In genomic region chr17:49997773-49998703, GRCh38 we compare ENCODE assay signal across 7 cellular contexts. TPM values are rescaled to one million over a fixed set of nuclear protein-coding genes. Genes with fewer than 3 reads are reported as not detected.
DNase-seq lines count a peak whose midpoint lies in the region; FAIRE-seq and TF ChIP-seq lines count a peak whose summit lies in the region.

No MANE protein-coding gene starts in this region.

- H3K9me1 ChIP-seq in endothelial cell of umbilical vein (replicated peaks; ENCODE audit: control insufficient read depth, extremely low read depth, insufficient read depth, low read length) = no peaks in the 10 kb centered on the region

- BruUV-seq in endothelial cell of umbilical vein (replicated peaks; lab: Mats Ljungman, UMichigan) = no TSS peak

- no peaks in the 10 kb centered on the region for H3K9me3 ChIP-seq in endothelial cell of umbilical vein (replicated peaks; ENCODE audit: control insufficient read depth, insufficient read depth, low read length)

- H3K4me3 ChIP-seq in endothelial cell of umbilical vein (replicated peaks in 1 of 3; ENCODE audit: insufficient read depth in 1 of 3, low read depth in 1 of 3, low read length in 3 of 3) = no peak overlapping the region

- CTCF ChIA-PET in endothelial cell of umbilical vein (lab: Charles Lee) = interaction anchor here (0.6 to 10.5 kb wide), 56 partner anchors 9 to 441 kb away, joined by 3 to 590 read pairs (median 6); partner anchors contain the start of genes ITGA3 and SLC35B1

- TF ChIP-seq CTCF in endothelial cell of umbilical vein (IDR thresholded peaks at IDR 0.05; ENCODE audit: extremely low read depth in 1 of 2, insufficient read depth in 1 of 2, low read depth in 1 of 2, low read length in 2 of 2) = peak; percentile 83 to 87

- dilution Hi-C loops in endothelial cell of umbilical vein (cut with MboI; ENCODE audit: extremely low pct_ligation_motif_present, low sequenced_read_pairs) = no loop called here

- TF ChIP-seq POLR2A in GM12892 (IDR thresholded peaks at IDR 0.05; ENCODE audit: low read depth, low read length) (no peak), endothelial cell of umbilical vein (IDR thresholded peaks at IDR 0.05; ENCODE audit: low read depth, low read length) (no peak)

- POLR2A ChIA-PET in endothelial cell of umbilical vein (lab: Charles Lee) = no interaction called here

- FAIRE-seq in GM12892 (lab: Jason Lieb, UNC) (peak; percentile 63), endothelial cell of umbilical vein (lab: Jason Lieb, UNC) (peak; percentile 95)

- H3K27me3 ChIP-seq in endothelial cell of umbilical vein (ENCODE audit: control insufficient read depth in 2 of 2, insufficient read depth in 2 of 2, low read length in 2 of 2) = peaks cover 41 to 53% of the 10 kb centered on the region in 2 experiments

- H4K20me1 ChIP-seq in endothelial cell of umbilical vein (replicated peaks; ENCODE audit: control insufficient read depth, extremely low read depth, insufficient read depth, low read length) = no peaks in the 10 kb centered on the region

- DNase-seq in GM12892 (ENCODE audit: insufficient read length) (peak; percentile 76), HuH-7 (ENCODE audit: low spot score) (peak; percentile 93), NOMO-1 treated with DMSO at 0.1 percent for 48 hours (lab: John Stamatoyannopoulos, UW; ENCODE audit: unreplicated experiment) (peak; percentile 88), endothelial cell of umbilical vein (ENCODE audit: low read depth, low spot score) (peak; percentile 74), mucosa of gallbladder (ENCODE audit: low spot score) (peak; percentile 80)
- peak in 2 of 3 experiments; percentile 56 to 91 for DNase-seq in activated CD8-positive, alpha-beta memory T cell treated with anti-CD3 and anti-CD28 coated beads for 48 hours (ENCODE audit: low read depth in 2 of 3, low spot score in 2 of 3)
- peak; percentile 63 to 67 for DNase-seq in stimulated activated CD8-positive, alpha-beta memory T cell treated with anti-CD3 and anti-CD28 coated beads, Interleukin-4, amount 100 ng/mL, for 1 hour (ENCODE audit: low read depth in 2 of 2, low spot score in 1 of 2)

- no peak overlapping the region for H2AFZ ChIP-seq in endothelial cell of umbilical vein (ENCODE audit: low read depth, low read length)

- no peak overlapping the region for H3K27ac ChIP-seq in endothelial cell of umbilical vein (ENCODE audit: insufficient read depth, low read depth, low read length)

- no peak overlapping the region for H3K9ac ChIP-seq in endothelial cell of umbilical vein (replicated peaks; ENCODE audit: extremely low read depth, insufficient read depth, low read length)

- intact Hi-C loops in endothelial cell of umbilical vein (cut with micrococcal nuclease) = loop anchor here (1.0 kb wide), 4 partner anchors 46 to 290 kb away; no protein-coding TSS in a partner anchor

- no peaks in the 10 kb centered on the region for H3K4me1 ChIP-seq in endothelial cell of umbilical vein (ENCODE audit: control insufficient read depth, extremely low read depth, insufficient read depth, low read length)

- no peak overlapping the region for H3K4me2 ChIP-seq in endothelial cell of umbilical vein (ENCODE audit: insufficient read depth, low read length)

- H3K79me2 ChIP-seq in endothelial cell of umbilical vein (ENCODE audit: control insufficient read depth, insufficient read depth, low read length) = no peaks in the 10 kb centered on the region

- H3K36me3 ChIP-seq in endothelial cell of umbilical vein (ENCODE audit: control insufficient read depth in 2 of 2, extremely low read depth in 1 of 2, insufficient read depth in 2 of 2, low read length in 2 of 2) = no peaks in the 10 kb centered on the region

TF ChIP-seq in endothelial cell of umbilical vein, 7 proteins besides CTCF, POLR2A, EP300 and RAD21:
- TF ChIP-seq MYC (IDR thresholded peaks at IDR 0.05; ENCODE audit: low read depth, low read length) (no peak), GATA2 (IDR thresholded peaks at IDR 0.05; ENCODE audit: insufficient read depth, insufficient read length, low read depth, low read length) (no peak), JUN (IDR thresholded peaks at IDR 0.05; ENCODE audit: borderline replicate concordance, insufficient read depth, insufficient read length, low read depth) (no peak), EZH2 (IDR thresholded peaks at IDR 0.05; ENCODE audit: borderline replicate concordance, low read depth, low read length, severe bottlenecking) (no peak), MAX (IDR thresholded peaks at IDR 0.05; ENCODE audit: insufficient read depth, insufficient read length) (no peak), POLR2AphosphoS5 (IDR thresholded peaks at IDR 0.05; ENCODE audit: insufficient read depth, low read depth, low read length) (no peak), FOS (IDR thresholded peaks at IDR 0.05; ENCODE audit: borderline replicate concordance, insufficient read depth, low read length) (no peak)
TF ChIP-seq in endothelial cell of umbilical vein: peak in this region for 0.

RNA-seq across cellular contexts. Expression of gene DLX3, which starts 3.0 kb away (rescaled TPM):
- polyA plus RNA-seq in GM12892 (2012; ENCODE audit: missing spikeins) = not detected
- total RNA-seq in endothelial cell of umbilical vein (not detected in 2 replicates), mucosa of gallbladder (0.26 TPM)
- not detected in 2 replicates for polyA plus RNA-seq in endothelial cell of umbilical vein
- polyA plus RNA-seq in endothelial cell of umbilical vein (2011; cell fraction: cytosol; rRNA removed) = not detected in 2 replicates
- polyA plus RNA-seq in endothelial cell of umbilical vein (2011; cell fraction: nucleus; rRNA removed) = not detected in 2 replicates
- polyA plus RNA-seq in endothelial cell of umbilical vein (2012) = not detected in 2 replicates
- polyA minus RNA-seq in endothelial cell of umbilical vein = not detected in 2 replicates
- 0.61 TPM for polyA minus RNA-seq in endothelial cell of umbilical vein (2011; cell fraction: cytosol; rRNA and poly(A)+ RNA removed)
- polyA minus RNA-seq in endothelial cell of umbilical vein (2011; cell fraction: nucleus; rRNA and poly(A)+ RNA removed) = not detected in 2 replicates

RNA-seq across cellular contexts. Expression of gene DLX4, which starts 29.0 kb away (rescaled TPM):
- 0.28 TPM for polyA plus RNA-seq in GM12892 (2012; ENCODE audit: missing spikeins)
- total RNA-seq in endothelial cell of umbilical vein (not detected in 2 replicates), mucosa of gallbladder (not detected)
- polyA plus RNA-seq in endothelial cell of umbilical vein = not detected in 2 replicates
- 0.04 TPM in 1 of 2 replicates, not detected in the other for polyA plus RNA-seq in endothelial cell of umbilical vein (2011; cell fraction: cytosol; rRNA removed)
- 0.08 and 0.32 TPM in 2 replicates for polyA plus RNA-seq in endothelial cell of umbilical vein (2011; cell fraction: nucleus; rRNA removed)
- not detected in 2 replicates for polyA plus RNA-seq in endothelial cell of umbilical vein (2012)
- not detected in 2 replicates for polyA minus RNA-seq in endothelial cell of umbilical vein
- polyA minus RNA-seq in endothelial cell of umbilical vein (2011; cell fraction: cytosol; rRNA and poly(A)+ RNA removed) = 2.7 TPM
- polyA minus RNA-seq in endothelial cell of umbilical vein (2011; cell fraction: nucleus; rRNA and poly(A)+ RNA removed) = not detected in 2 replicates

RNA-seq across cellular contexts. Expression of gene ITGA3, which starts 57.9 kb away (rescaled TPM):
- 1.2 TPM for polyA plus RNA-seq in GM12892 (2012; ENCODE audit: missing spikeins)
- total RNA-seq in endothelial cell of umbilical vein = 93.8 and 112 TPM in 2 replicates
- polyA plus RNA-seq in endothelial cell of umbilical vein = 92.7 and 129 TPM in 2 replicates
- 83.9 and 91.8 TPM in 2 replicates for polyA plus RNA-seq in endothelial cell of umbilical vein (2011; cell fraction: cytosol; rRNA removed)
- 131 and 165 TPM in 2 replicates for polyA plus RNA-seq in endothelial cell of umbilical vein (2011; cell fraction: nucleus; rRNA removed)
- polyA plus RNA-seq in endothelial cell of umbilical vein (2012) = 77.6 and 100.0 TPM in 2 replicates
- 107 and 162 TPM in 2 replicates for polyA minus RNA-seq in endothelial cell of umbilical vein
- polyA minus RNA-seq in endothelial cell of umbilical vein (2011; cell fraction: cytosol; rRNA and poly(A)+ RNA removed) = 66.8 TPM
- 70.1 and 85.5 TPM in 2 replicates for polyA minus RNA-seq in endothelial cell of umbilical vein (2011; cell fraction: nucleus; rRNA and poly(A)+ RNA removed)
- total RNA-seq in mucosa of gallbladder = 134 TPM
